19 cellular contexts compared by ENCODE assay signal in the genomic region with DNA sequence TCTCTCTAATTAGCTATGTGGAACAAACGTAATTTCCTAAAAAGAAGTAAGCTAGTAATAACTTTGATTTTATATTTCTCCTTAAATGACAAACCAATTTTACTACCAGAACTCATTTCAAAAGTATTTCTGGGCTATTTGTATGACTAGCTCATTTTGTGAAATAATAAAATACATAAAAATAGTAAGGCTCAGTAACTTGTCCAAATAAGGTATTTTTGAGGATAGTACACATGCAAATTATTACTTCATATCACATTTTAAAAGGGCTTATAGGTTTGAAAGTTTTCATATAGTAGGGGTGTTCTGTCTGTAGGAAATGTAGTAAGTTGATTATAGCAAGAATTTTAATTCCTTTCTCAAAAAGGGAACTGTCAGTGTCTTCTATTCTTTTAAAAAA. TPM values are rescaled to one million over a fixed set of nuclear protein-coding genes. Genes with fewer than 3 reads are reported as not detected.
A peak's percentile ranks its signal among the peaks of the same experiment; 100 is the strongest.
DNase-seq lines count a peak whose midpoint lies in the region; ATAC-seq and TF ChIP-seq lines count a peak whose summit lies in the region.
"Had no signal": no experiment of that assay in that cellular context is flagged by ENCODE, and none has a peak within 500 bp of the region (broad histone marks: within the 10 kb centered on the region; RNA-seq: fewer than 3 reads in every experiment).

No MANE protein-coding gene starts in this region.

- TF ChIP-seq CTCF in MCF 10A (IDR thresholded peaks at IDR 0.05; ENCODE audit: unreplicated experiment): no peak
- no peak for TF ChIP-seq CTCF in breast epithelium (IDR thresholded peaks at IDR 0.05)
- no peak for TF ChIP-seq CTCF in esophagus squamous epithelium (IDR thresholded peaks at IDR 0.05)

- H3K9me3 Mint-ChIP-seq in MCF 10A (ENCODE audit: unreplicated experiment): no peaks in the 10 kb centered on the region
- H3K9me3 Mint-ChIP-seq: GM23338 had no signal

- no peak for TF ChIP-seq POLR2A in breast epithelium (IDR thresholded peaks at IDR 0.05)
- no peak for TF ChIP-seq POLR2A in esophagus squamous epithelium (IDR thresholded peaks at IDR 0.05)

- H3K27me3 ChIP-seq in breast epithelium (no peaks in the 10 kb centered on the region), esophagus squamous epithelium (no peaks in the 10 kb centered on the region), aorta (ENCODE audit: control insufficient read depth in 1 of 2, insufficient read depth in 2 of 2, low read length in 1 of 2) (no peaks in the 10 kb centered on the region)
- H3K27me3 ChIP-seq: BE2C had no signal

- DNase-seq in MCF 10A (ENCODE audit: unreplicated experiment): no peak
- DNase-seq in breast epithelium (ENCODE audit: low spot score in 2 of 2): no peak
- no peak for DNase-seq in esophagus squamous epithelium (lab: John Stamatoyannopoulos, UW)
- DNase-seq in pons (ENCODE audit: low spot score): peak; percentile 49
- DNase-seq in aorta: no peak
- no peak for DNase-seq in amniotic stem cell (lab: John Stamatoyannopoulos, UW)
- DNase-seq: BE2C; Calu3; CD4-positive, alpha-beta memory T cell; NCI-H1048; NCI-H146; NCI-H2081; NCI-H510A had no signal

- no peaks in the 10 kb centered on the region for H3K4me1 ChIP-seq in breast epithelium
- peaks cover 0 to 59% (median 0%) of the 10 kb centered on the region in 3 donors for H3K4me1 ChIP-seq in esophagus squamous epithelium
- peaks cover 2 to 8% of the 10 kb centered on the region in 2 donors for H3K4me1 ChIP-seq in aorta (ENCODE audit: control insufficient read depth in 1 of 2, insufficient read depth in 2 of 2, low read length in 2 of 2)
- H3K4me1 ChIP-seq: BE2C had no signal

- no peaks in the 10 kb centered on the region for H3K27me3 Mint-ChIP-seq in MCF 10A (ENCODE audit: insufficient read depth, unreplicated experiment)
- H3K27me3 Mint-ChIP-seq: CD4-positive, alpha-beta memory T cell had no signal

- H3K4me1 Mint-ChIP-seq in MCF 10A (ENCODE audit: insufficient read depth, unreplicated experiment): peaks cover 36% of the 10 kb centered on the region

- H3K27ac ChIP-seq in breast epithelium (no peak overlapping the region), esophagus squamous epithelium (peak overlapping the region in 3 of 4 donors; percentile 64 to 82 (median 79)), aorta (ENCODE audit: low read depth in 1 of 2, low read length in 2 of 2) (no peak overlapping the region)
- H3K27ac ChIP-seq: 22Rv1, KMS-11 had no signal

- no peak overlapping the region for H3K4me3 Mint-ChIP-seq in MCF 10A (ENCODE audit: unreplicated experiment)
- H3K4me3 Mint-ChIP-seq: CD4-positive, alpha-beta memory T cell; GM23338 had no signal

- CTCF ChIA-PET in MCF 10A (lab: Yijun Ruan, JAX): no interaction called here

- no TSS peak for BruUV-seq in MCF 10A (replicated peaks; lab: Mats Ljungman, UMichigan)

- H3K36me3 Mint-ChIP-seq in MCF 10A (ENCODE audit: insufficient read depth, unreplicated experiment): no peaks in the 10 kb centered on the region

- no peak overlapping the region for H3K4me3 ChIP-seq in breast epithelium
- no peak overlapping the region for H3K4me3 ChIP-seq in esophagus squamous epithelium
- no peak overlapping the region for H3K4me3 ChIP-seq in aorta (ENCODE audit: low read length in 2 of 2)
- H3K4me3 ChIP-seq: GM23338 had no signal

- ATAC-seq in aorta (ENCODE audit: low FRiP score) (peak; percentile 44), HG03520 (IDR thresholded peaks at IDR 0.05; ENCODE audit: unreplicated experiment) (no peak), GM19455 (IDR thresholded peaks at IDR 0.05; ENCODE audit: unreplicated experiment) (no peak)
- ATAC-seq: GM23338, Right ventricle myocardium inferior had no signal

- intact Hi-C loops in MCF 10A (cut with micrococcal nuclease) (no loop called here), breast epithelium (cut with DNase I; ENCODE audit: low total_unique reads) (no loop called here), esophagus squamous epithelium (cut with DNase I) (no loop called here), aorta (cut with DNase I) (no loop called here)

- POLR2A ChIA-PET in MCF 10A (lab: Yijun Ruan, JAX): interaction anchor here (0.9 to 6.7 kb wide), 5 partner anchors 10 to 246 kb away, joined by 3 to 79 read pairs (median 4); a partner anchor contains a TSS

- peak overlapping the region; percentile 41 for H3K27ac Mint-ChIP-seq in MCF 10A (ENCODE audit: low read depth, unreplicated experiment)

- H3K36me3 ChIP-seq in breast epithelium (no peaks in the 10 kb centered on the region), esophagus squamous epithelium (no peaks in the 10 kb centered on the region), aorta (ENCODE audit: control insufficient read depth in 1 of 2, insufficient read depth in 2 of 2, low read length in 1 of 2) (no peaks in the 10 kb centered on the region)
- H3K36me3 ChIP-seq: BE2C had no signal

- H3K9me3 ChIP-seq in breast epithelium (no peaks in the 10 kb centered on the region), esophagus squamous epithelium (no peaks in the 10 kb centered on the region), aorta (ENCODE audit: control insufficient read depth, low read length) (no peaks in the 10 kb centered on the region)
- H3K9me3 ChIP-seq: BE2C had no signal

- WGBS in esophagus squamous epithelium, 2 donors: 38 to 46% methylated on average over 1 of the region's 1 CpG
- WGBS in aorta, 2 donors: 5 to 11% methylated on average over 1 of the region's 1 CpG

RNA-seq across cellular contexts. Expression of a gene that starts 26.5 kb away (rescaled TPM):
- total RNA-seq in MCF 10A (2022) (19.6 and 23.3 TPM in 2 replicates), breast epithelium (10 to 100 TPM; 10.7 to 15.7 (median 14.1) TPM), esophagus squamous epithelium (10 to 100 TPM in 3 of 4 donors, 1 to 10 TPM in 1; 9.1 to 12.8 (median 10.4) TPM), aorta (10 to 100 TPM; 15.5 to 17.9 TPM)
- polyA plus RNA-seq in aorta: 10 to 100 TPM; 16.4 to 17.2 TPM

RNA-seq across cellular contexts. Expression of a gene that starts 26.9 kb away (rescaled TPM):
- total RNA-seq in MCF 10A (2022) (10.4 and 10.5 TPM in 2 replicates), breast epithelium (10 to 100 TPM; 13.6 to 26.3 (median 23.3) TPM), esophagus squamous epithelium (10 to 100 TPM; 21.2 to 24.7 (median 22.2) TPM), aorta (10 to 100 TPM; 14.2 to 38.0 TPM)
- polyA plus RNA-seq in aorta: 1 to 10 TPM; 6.6 to 9.4 TPM

Comparison
In these comparisons a context has a peak if more than half of its experiments do, and no peak if none do; other contexts are left out.
1. H3K27ac ChIP-seq: peak in esophagus squamous epithelium (3 of 4); none in breast epithelium (0 of 2) and aorta (0 of 2).